Comparison of ENCODE assay signal across 9 cellular contexts in genomic region chr3:195583831-195584542, GRCh38. TPM values are rescaled to one million over a fixed set of nuclear protein-coding genes. Genes with fewer than 3 reads are reported as not detected.
DNase-seq lines count a peak whose midpoint lies in the region; ATAC-seq and TF ChIP-seq lines count a peak whose summit lies in the region.
"Had no signal": no experiment of that assay in that cellular context is flagged by ENCODE, and none has a peak within 500 bp of the region (broad histone marks: within the 10 kb centered on the region; RNA-seq: fewer than 3 reads in every experiment).

Gene APOD, minus strand, starts transcription at chr3:195583940. Its CDS starts 4,479 bp downstream, at chr3:195579461.

- peaks cover 0 to 6% of the 10 kb centered on the region in 2 donors for H3K4me1 ChIP-seq in breast epithelium
- no peaks in the 10 kb centered on the region for H3K4me1 ChIP-seq in thyroid gland

- H3K27ac ChIP-seq in breast epithelium (peak within 1 kb of the TSS; percentile 81 to 93), thyroid gland (peak within 1 kb of the TSS in 2 of 3 donors; percentile 41 to 43)

- H3K36me3 ChIP-seq in breast epithelium = no peaks in the 10 kb centered on the region
- H3K36me3 ChIP-seq in thyroid gland = no peaks in the 10 kb centered on the region

- ATAC-seq in HG03108 (IDR thresholded peaks at IDR 0.05; ENCODE audit: unreplicated experiment) = no peak
- ATAC-seq: Panc1 had no signal

- intact Hi-C loops in breast epithelium (cut with DNase I; ENCODE audit: low total_unique reads) = no loop called here
- intact Hi-C loops in thyroid gland (cut with DNase I) = no loop called here

- DNase-seq in NCI-H1417 (lab: John Stamatoyannopoulos, UW) = peak; percentile 8 to 61 (median 51)
- DNase-seq in NCI-H1417 treated with DMSO at 0.1 percent for 48 hours (lab: John Stamatoyannopoulos, UW) = no peak
- DNase-seq in breast epithelium (ENCODE audit: low spot score in 2 of 2) = peak in 1 of 2 donors; percentile 73
- DNase-seq in left kidney (ENCODE audit: low read depth, low spot score) = peak; percentile 75
- peak; percentile 21 to 23 for DNase-seq in thyroid gland
- DNase-seq in NK-92 (lab: John Stamatoyannopoulos, UW; ENCODE audit: unreplicated experiment) = no peak
- no peak for DNase-seq in stimulated activated CD4-positive, alpha-beta T cell treated with anti-CD3 and anti-CD28 coated beads, Interleukin-4, amount 100 ng/mL, for 1 hour

- TF ChIP-seq POLR2A in breast epithelium (IDR thresholded peaks at IDR 0.05) (no peak), thyroid gland (IDR thresholded peaks at IDR 0.05) (no peak)

- 43 to 48% methylated on average over 16 of the region's 16 CpGs for WGBS in thyroid gland, 2 donors

- no peak for TF ChIP-seq CTCF in breast epithelium (IDR thresholded peaks at IDR 0.05)
- no peak for TF ChIP-seq CTCF in thyroid gland (IDR thresholded peaks at IDR 0.05)

- no peaks in the 10 kb centered on the region for H3K9me3 ChIP-seq in breast epithelium
- no peaks in the 10 kb centered on the region for H3K9me3 ChIP-seq in thyroid gland

- no peaks in the 10 kb centered on the region for H3K27me3 ChIP-seq in breast epithelium
- no peaks in the 10 kb centered on the region for H3K27me3 ChIP-seq in thyroid gland

- H3K4me3 ChIP-seq in breast epithelium (peak within 1 kb of the TSS; percentile 45 to 66 (median 53)), thyroid gland (replicated peaks in 1 of 3) (no peak within 1 kb of the TSS)

RNA-seq across cellular contexts. Expression of gene APOD, which starts in this region (rescaled TPM):
- total RNA-seq in breast epithelium (1,000 to 10,000 TPM in 2 of 3 donors, 100 to 1,000 TPM in 1; 651 to 2,224 (median 1,247) TPM), thyroid gland (100 to 1,000 TPM; 283 to 756 (median 407) TPM)

Comparison
In these comparisons a context has a peak if more than half of its experiments do, and no peak if none do; other contexts are left out.
1. DNase-seq: peak in NCI-H1417 (3 of 3), left kidney (single experiment) and thyroid gland (2 of 2); none in NCI-H1417 treated with DMSO at 0.1 percent for 48 hours (single experiment), NK-92 (single experiment) and stimulated activated CD4-positive, alpha-beta T cell treated with anti-CD3 and anti-CD28 coated beads, Interleukin-4, amount 100 ng/mL, for 1 hour (single experiment).
2. H3K4me3 ChIP-seq: peak in breast epithelium (3 of 3); none in thyroid gland (0 of 3).